11 cellular contexts compared by ENCODE assay signal in genomic region chr18:48924621-48925601, GRCh38. TPM values are rescaled to one million over a fixed set of nuclear protein-coding genes. Genes with fewer than 3 reads are reported as not detected.
DNase-seq lines count a peak whose midpoint lies in the region; ATAC-seq and TF ChIP-seq lines count a peak whose summit lies in the region.
"Had no signal": no experiment of that assay in that cellular context is flagged by ENCODE, and none has a peak within 500 bp of the region (broad histone marks: within the 10 kb centered on the region; RNA-seq: fewer than 3 reads in every experiment).

No MANE protein-coding gene starts in this region.

- no peak overlapping the region for H3K4me3 ChIP-seq in mucosa of stomach (ENCODE audit: low read length)
- no peak overlapping the region for H3K4me3 ChIP-seq in urinary bladder (ENCODE audit: low read depth, low read length)

- peaks cover under 1% of the 10 kb centered on the region for H3K27me3 Mint-ChIP-seq in brain

- H3K27ac ChIP-seq in urinary bladder (ENCODE audit: low read depth), result peak overlapping the region; percentile 27

- intact Hi-C loops in left cardiac atrium (cut with DNase I), result loop anchor here in 1 of 2 donors (10.0 kb wide), 1 partner anchor 70 kb away; no protein-coding TSS in a partner anchor
- intact Hi-C loops in left ventricle myocardium superior (cut with micrococcal nuclease), result no loop called here

- no peaks in the 10 kb centered on the region for H3K27me3 ChIP-seq in mucosa of stomach (ENCODE audit: control insufficient read depth, insufficient read depth, low read length)

- peaks cover 78% of the 10 kb centered on the region for H3K4me1 ChIP-seq in mucosa of stomach (ENCODE audit: control insufficient read depth, insufficient read depth, low read length)
- H3K4me1 ChIP-seq in urinary bladder (ENCODE audit: insufficient read depth), result peaks cover 5% of the 10 kb centered on the region

- peak overlapping the region; percentile 70 to 94 (median 81) for H3K27ac Mint-ChIP-seq in brain

- 30% methylated on average over 18 of the region's 18 CpGs for WGBS in urinary bladder

- H3K9ac ChIP-seq in mucosa of stomach (ENCODE audit: low read length), result peak overlapping the region; percentile 23

- no peak for TF ChIP-seq CTCF in brain (conservative IDR thresholded peaks at IDR 0.05)

- peak overlapping the region in 4 of 5 experiments; percentile 22 to 68 (median 59) for H3K4me3 Mint-ChIP-seq in brain

- peaks cover 0 to 3% (median 0%) of the 10 kb centered on the region in 5 experiments for H3K9me3 Mint-ChIP-seq in brain

- peaks cover 13% of the 10 kb centered on the region for H3K36me3 Mint-ChIP-seq in brain

- ATAC-seq in left cardiac atrium (peak in 1 of 2 donors; percentile 31), left ventricle myocardium superior (no peak), HG03565 (IDR thresholded peaks at IDR 0.05; ENCODE audit: unreplicated experiment) (no peak), GM18511 (IDR thresholded peaks at IDR 0.05; ENCODE audit: unreplicated experiment) (no peak)

- no peaks in the 10 kb centered on the region for H3K9me3 ChIP-seq in mucosa of stomach (ENCODE audit: control insufficient read depth, low read length)

- H3K4me1 Mint-ChIP-seq in brain, result peaks cover 95% of the 10 kb centered on the region

- H3K36me3 ChIP-seq in mucosa of stomach (ENCODE audit: control insufficient read depth, insufficient read depth, low read length), result peaks cover 3% of the 10 kb centered on the region
- H3K36me3 ChIP-seq in urinary bladder (ENCODE audit: insufficient read depth), result peaks cover 2% of the 10 kb centered on the region

- DNase-seq in left cardiac atrium (peak; percentile 42), left ventricle myocardium superior (no peak), midbrain (lab: John Stamatoyannopoulos, UW) (no peak)
- DNase-seq: cerebellar nuclear complex, DMS153, NCI-H526 treated with DMSO at 0.1 percent for 48 hours had no signal

RNA-seq across cellular contexts. Expression of gene SMAD7, which starts 25.9 kb away (rescaled TPM):
- total RNA-seq in left cardiac atrium, result 10 to 100 TPM; 17.1 to 49.0 TPM
- total RNA-seq in left ventricle myocardium superior, result 13.8 TPM
- 8.0 TPM for polyA plus RNA-seq in brain (ENCODE audit: insufficient read depth, low read depth, low replicate concordance)
- 25.6 TPM for total RNA-seq in urinary bladder
- 31.5 TPM for polyA plus RNA-seq in urinary bladder
